In genomic region chr7:71633571-71634008, GRCh38 we compare ENCODE assay signal across 8 cellular contexts.
DNase-seq lines count a peak whose midpoint lies in the region; ATAC-seq and TF ChIP-seq lines count a peak whose summit lies in the region.

No MANE protein-coding gene starts in this region.

- 8 to 9% methylated on average over 5 of the region's 5 CpGs for WGBS in tibial nerve, 2 donors

- H3K4me3 Mint-ChIP-seq in activated T-helper 17 cell treated with anti-CD3 and anti-CD28 coated beads, Interleukin-2, amount 50 U/mL, for 72 hours, result no peak overlapping the region
- H3K4me3 Mint-ChIP-seq in immature natural killer cell, result no peak overlapping the region

- H3K4me3 ChIP-seq in fibroblast of lung (replicated peaks in 1 of 4; ENCODE audit: control extremely low read depth in 1 of 4, insufficient read depth in 1 of 4, low read depth in 3 of 4, low read length in 4 of 4), result no peak overlapping the region
- H3K4me3 ChIP-seq in rectal smooth muscle tissue (ENCODE audit: low read length), result peak overlapping the region; percentile 33
- H3K4me3 ChIP-seq in tibial nerve, result peak overlapping the region in 1 of 4 donors; percentile 9

- no peak for ATAC-seq in activated T-helper 17 cell treated with anti-CD3 and anti-CD28 coated beads, Interleukin-2, amount 50 U/mL, for 72 hours (replicated peaks)

- H3K27me3 ChIP-seq in fibroblast of lung (ENCODE audit: control insufficient read depth, insufficient read depth, low read length) (no peaks in the 10 kb centered on the region), rectal smooth muscle tissue (ENCODE audit: control insufficient read depth, insufficient read depth, low read length) (no peaks in the 10 kb centered on the region), tibial nerve (no peaks in the 10 kb centered on the region)

- H3K36me3 ChIP-seq in fibroblast of lung (ENCODE audit: control insufficient read depth, insufficient read depth, low read length) (no peaks in the 10 kb centered on the region), rectal smooth muscle tissue (ENCODE audit: control insufficient read depth, insufficient read depth, low read length) (no peaks in the 10 kb centered on the region), tibial nerve (no peaks in the 10 kb centered on the region)

- H3K9me3 Mint-ChIP-seq in activated T-helper 17 cell treated with anti-CD3 and anti-CD28 coated beads, Interleukin-2, amount 50 U/mL, for 72 hours, result peaks cover 4% of the 10 kb centered on the region
- H3K9me3 Mint-ChIP-seq in immature natural killer cell, result peaks cover 2 to 16% (median 5%) of the 10 kb centered on the region in 6 donors

- no peaks in the 10 kb centered on the region for H3K36me3 Mint-ChIP-seq in activated T-helper 17 cell treated with anti-CD3 and anti-CD28 coated beads, Interleukin-2, amount 50 U/mL, for 72 hours (ENCODE audit: low read depth)
- no peaks in the 10 kb centered on the region for H3K36me3 Mint-ChIP-seq in immature natural killer cell

- peaks cover 13% of the 10 kb centered on the region for H3K4me1 ChIP-seq in fibroblast of lung (ENCODE audit: control insufficient read depth, extremely low read depth, insufficient read depth, low read length)
- no peaks in the 10 kb centered on the region for H3K4me1 ChIP-seq in rectal smooth muscle tissue (ENCODE audit: control insufficient read depth, insufficient read depth, low read length)
- peaks cover 0 to 22% (median 2%) of the 10 kb centered on the region in 4 donors for H3K4me1 ChIP-seq in tibial nerve

- DNase-seq in GM04504 (ENCODE audit: low read depth) (peak; percentile 37), RKO (ENCODE audit: low spot score) (peak; percentile 93), fibroblast of lung (ENCODE audit: low read depth in 2 of 2) (peak; percentile 89 to 97), tibial nerve (ENCODE audit: low spot score in 2 of 2) (no peak), immature natural killer cell (no peak)
- DNase-seq in activated effector memory CD4-positive, alpha-beta T cell treated with Interleukin-2 at 50 U/mL for 16 hours, result no peak

- no peaks in the 10 kb centered on the region for H3K9me3 ChIP-seq in fibroblast of lung (ENCODE audit: control insufficient read depth, insufficient read depth, low read depth, low read length)
- no peaks in the 10 kb centered on the region for H3K9me3 ChIP-seq in tibial nerve

- TF ChIP-seq CTCF in fibroblast of lung (conservative IDR thresholded peaks at IDR 0.05 in 1 of 2, IDR thresholded peaks at IDR 0.05 in 1 of 2; ENCODE audit: low read depth in 1 of 2, low read length in 2 of 2) (no peak), tibial nerve (IDR thresholded peaks at IDR 0.05) (no peak)

- no peaks in the 10 kb centered on the region for H4K20me1 ChIP-seq in fibroblast of lung (ENCODE audit: control insufficient read depth, extremely low read depth, insufficient read depth, low read length)

- TF ChIP-seq EP300 in tibial nerve (IDR thresholded peaks at IDR 0.05), result no peak

- H3K27ac ChIP-seq in fibroblast of lung (ENCODE audit: insufficient read depth, low read length), result peak overlapping the region; percentile 50
- H3K27ac ChIP-seq in rectal smooth muscle tissue (ENCODE audit: low read depth, low read length), result no peak overlapping the region
- H3K27ac ChIP-seq in tibial nerve, result peak overlapping the region in 2 of 4 donors; percentile 70 to 74

- no peak overlapping the region for H3K4me2 ChIP-seq in fibroblast of lung (ENCODE audit: extremely low read depth, insufficient read depth, low read length)

- H3K27me3 Mint-ChIP-seq in activated T-helper 17 cell treated with anti-CD3 and anti-CD28 coated beads, Interleukin-2, amount 50 U/mL, for 72 hours, result no peaks in the 10 kb centered on the region
- peaks cover 0 to 4% (median 3%) of the 10 kb centered on the region in 3 donors for H3K27me3 Mint-ChIP-seq in immature natural killer cell (ENCODE audit: low read depth in 3 of 3)

- H3K79me2 ChIP-seq in fibroblast of lung (ENCODE audit: control insufficient read depth, insufficient read depth, low read length), result no peaks in the 10 kb centered on the region

- H3K27ac Mint-ChIP-seq in activated T-helper 17 cell treated with anti-CD3 and anti-CD28 coated beads, Interleukin-2, amount 50 U/mL, for 72 hours, result no peak overlapping the region
- no peak overlapping the region for H3K27ac Mint-ChIP-seq in immature natural killer cell

- no peak overlapping the region for H2AFZ ChIP-seq in fibroblast of lung (ENCODE audit: low read length)

- no peaks in the 10 kb centered on the region for H3K4me1 Mint-ChIP-seq in activated T-helper 17 cell treated with anti-CD3 and anti-CD28 coated beads, Interleukin-2, amount 50 U/mL, for 72 hours
- H3K4me1 Mint-ChIP-seq in immature natural killer cell, result no peaks in the 10 kb centered on the region

- no peak overlapping the region for H3K9ac ChIP-seq in fibroblast of lung (ENCODE audit: insufficient read depth, low read length)
- H3K9ac ChIP-seq in rectal smooth muscle tissue (ENCODE audit: low read length), result no peak overlapping the region

- no peak for TF ChIP-seq POLR2A in tibial nerve (IDR thresholded peaks at IDR 0.05)

Comparison
In these comparisons a context has a peak if more than half of its experiments do, and no peak if none do; other contexts are left out.
1. DNase-seq: peak in GM04504 (single experiment), RKO (single experiment) and fibroblast of lung (2 of 2); none in tibial nerve (0 of 2), activated effector memory CD4-positive, alpha-beta T cell treated with Interleukin-2 at 50 U/mL for 16 hours (single experiment) and immature natural killer cell (0 of 3).